Comparison of ENCODE assay signal across 1 cellular context in the genomic region with DNA sequence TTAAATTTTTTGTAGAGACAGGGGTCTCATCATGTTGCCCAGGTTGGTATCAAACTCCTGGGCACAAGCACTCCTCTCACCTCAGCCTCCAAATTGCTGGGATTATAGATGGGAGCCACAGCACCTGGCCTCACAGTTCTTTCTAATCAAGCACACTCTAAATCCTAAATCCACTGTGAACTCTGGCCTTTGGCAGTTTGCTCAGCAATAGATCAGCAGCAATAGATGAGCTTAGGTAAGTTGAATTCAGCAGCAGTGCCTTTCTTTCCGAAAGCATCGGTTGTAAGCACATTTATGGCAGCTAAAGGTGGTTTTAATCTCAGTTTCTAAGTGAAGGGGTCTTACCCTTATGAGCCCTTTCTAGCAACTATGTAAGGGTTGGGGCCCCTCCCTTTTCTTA.
TF ChIP-seq lines count a peak whose summit lies in the region.

No MANE protein-coding gene starts in this region.

TF ChIP-seq in liver, 16 proteins besides CTCF, POLR2A, EP300 and RAD21 (continued from another document):
- TF ChIP-seq, protein P1, sequence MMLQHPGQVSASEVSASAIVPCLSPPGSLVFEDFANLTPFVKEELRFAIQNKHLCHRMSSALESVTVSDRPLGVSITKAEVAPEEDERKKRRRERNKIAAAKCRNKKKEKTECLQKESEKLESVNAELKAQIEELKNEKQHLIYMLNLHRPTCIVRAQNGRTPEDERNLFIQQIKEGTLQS (IDR thresholded peaks at IDR 0.05) = no peak
- TF ChIP-seq YY1 (IDR thresholded peaks at IDR 0.05) (no peak), RXRA (IDR thresholded peaks at IDR 0.05) (peak; percentile 8 to 34), EGR1 (IDR thresholded peaks at IDR 0.05; ENCODE audit: low read depth in 2 of 2) (no peak), NR2F2 (IDR thresholded peaks at IDR 0.05) (no peak)
TF ChIP-seq in liver: peak in this region for 3.
